ENCODE assay signal across 10 cellular contexts in the genomic region with DNA sequence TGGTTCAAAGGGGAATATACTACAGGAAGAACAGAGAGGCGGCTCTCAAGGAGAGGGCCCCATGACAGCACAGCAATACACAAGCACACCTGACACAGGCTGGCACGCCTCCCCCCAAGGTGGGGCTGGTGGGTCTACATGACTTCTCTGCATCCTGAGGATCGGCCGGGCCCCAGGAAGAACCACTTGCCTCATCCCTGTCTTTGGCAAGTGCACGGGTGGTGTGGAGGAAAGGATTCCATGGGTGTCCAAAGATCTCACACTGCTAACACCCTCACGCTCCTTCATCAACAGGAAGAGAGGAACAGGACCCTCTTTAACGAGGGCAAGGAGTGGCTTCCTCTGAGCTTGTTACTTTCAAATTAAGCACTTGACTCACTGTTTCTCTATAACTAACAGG. TPM values are rescaled to one million over a fixed set of nuclear protein-coding genes. Genes with fewer than 3 reads are reported as not detected.
DNase-seq lines count a peak whose midpoint lies in the region; ATAC-seq and TF ChIP-seq lines count a peak whose summit lies in the region.
"Had no signal": no experiment of that assay in that cellular context is flagged by ENCODE, and none has a peak within 500 bp of the region (broad histone marks: within the 10 kb centered on the region; RNA-seq: fewer than 3 reads in every experiment).

No MANE protein-coding gene starts in this region.

- H3K9me2 ChIP-seq in Loucy (replicated peaks; ENCODE audit: low read depth, low read length) (no peaks in the 10 kb centered on the region), GM23338 (ENCODE audit: insufficient read depth) (no peaks in the 10 kb centered on the region)

- H3K4me2 ChIP-seq in Loucy (ENCODE audit: low read depth, low read length, poor library complexity, severe bottlenecking) (peak overlapping the region; percentile 89), GM23338 (no peak overlapping the region)

- H3K79me2 ChIP-seq in Loucy (ENCODE audit: insufficient read depth, low read length) (peaks cover 43% of the 10 kb centered on the region), GM23338 (replicated peaks; ENCODE audit: insufficient read depth) (peaks cover 2% of the 10 kb centered on the region; the same call in 1 of the 2 replicates)

- H3K9me3 ChIP-seq in CD4-positive, alpha-beta memory T cell (ENCODE audit: control insufficient read depth in 1 of 2, low read length in 2 of 2): no peaks in the 10 kb centered on the region
- H3K9me3 ChIP-seq in Loucy (ENCODE audit: insufficient read depth, low read depth, low read length) (no peaks in the 10 kb centered on the region), psoas muscle (no peaks in the 10 kb centered on the region)
- H3K9me3 ChIP-seq: Caco-2 had no signal

- H3K9ac ChIP-seq in Loucy (ENCODE audit: low read depth, low read length, poor library complexity, severe bottlenecking): peak overlapping the region; percentile 82

- H3K27ac Mint-ChIP-seq in CD4-positive, alpha-beta memory T cell: peak overlapping the region; percentile 90 to 99 (median 98)
- H3K27ac Mint-ChIP-seq in GM23338: no peak overlapping the region
- H3K27ac Mint-ChIP-seq in Calu3 (ENCODE audit: unreplicated experiment): no peak overlapping the region
- no peak overlapping the region for H3K27ac Mint-ChIP-seq in progenitor cell of endocrine pancreas

- H2AFZ ChIP-seq in Loucy (ENCODE audit: low read length) (no peak overlapping the region), GM23338 (no peak overlapping the region)

- intact Hi-C loops in CD4-positive, alpha-beta memory T cell (cut with micrococcal nuclease): loop anchor here (2.0 kb wide), 2 partner anchors 30 to 128 kb away; partner anchors contain the start of gene MRPL51
- intact Hi-C loops in psoas muscle (cut with DNase I): loop anchor here in 1 of 2 donors (5.0 to 10.0 kb wide), 3 partner anchors 131 to 398 kb away; partner anchors contain the start of gene CD9
- intact Hi-C loops in Calu3 (cut with micrococcal nuclease; ENCODE audit: unreplicated experiment): no loop called here

- peaks cover 37% of the 10 kb centered on the region for H3K36me3 ChIP-seq in CD4-positive, alpha-beta memory T cell (ENCODE audit: insufficient read depth, low read length)
- H3K36me3 ChIP-seq in Loucy (ENCODE audit: insufficient read depth, low read length): peaks cover 19% of the 10 kb centered on the region; the same call in 1 of the 2 replicates
- H3K36me3 ChIP-seq in psoas muscle (ENCODE audit: insufficient read depth in 1 of 2, low read depth in 1 of 2): peaks cover 9 to 83% of the 10 kb centered on the region in 2 donors
- peaks cover 12% of the 10 kb centered on the region for H3K36me3 ChIP-seq in GM23338 (ENCODE audit: insufficient read depth)

- CTCF ChIA-PET in CD4-positive, alpha-beta memory T cell (lab: Charles Lee; ENCODE audit: partially characterized antibody): interaction anchor here (0.9 to 10.5 kb wide), 14 partner anchors 15 to 140 kb away, joined by 3 to 341 read pairs (median 8); partner anchors contain the start of genes CD27, GAPDH, MRPL51 and TAPBPL
- CTCF ChIA-PET in Calu3 (lab: Charles Lee): no interaction called here

- H3K4me3 ChIP-seq in CD4-positive, alpha-beta memory T cell (ENCODE audit: low read length in 2 of 2): peak overlapping the region; percentile 12 to 28
- H3K4me3 ChIP-seq in Loucy (ENCODE audit: low read length, poor library complexity, severe bottlenecking) (peak overlapping the region; percentile 74), psoas muscle (no peak overlapping the region), GM23338 (no peak overlapping the region)

- H3K4me3 Mint-ChIP-seq in CD4-positive, alpha-beta memory T cell: peak overlapping the region; percentile 53 to 89 (median 80)
- H3K4me3 Mint-ChIP-seq in GM23338: no peak overlapping the region
- H3K4me3 Mint-ChIP-seq in Calu3 (ENCODE audit: low read depth, unreplicated experiment): no peak overlapping the region
- H3K4me3 Mint-ChIP-seq in progenitor cell of endocrine pancreas (ENCODE audit: low read depth): no peak overlapping the region

- peaks cover 50 to 73% of the 10 kb centered on the region in 2 donors for H3K36me3 Mint-ChIP-seq in CD4-positive, alpha-beta memory T cell
- H3K36me3 Mint-ChIP-seq in GM23338 (ENCODE audit: low read depth): peaks cover 65% of the 10 kb centered on the region
- peaks cover 50% of the 10 kb centered on the region for H3K36me3 Mint-ChIP-seq in Calu3 (ENCODE audit: insufficient read depth, unreplicated experiment)
- peaks cover 3% of the 10 kb centered on the region for H3K36me3 Mint-ChIP-seq in progenitor cell of endocrine pancreas (ENCODE audit: insufficient read depth)

- 72 to 84% (median 75%) methylated on average over 7 of the region's 7 CpGs for WGBS in psoas muscle, 3 donors

- H3K4me1 ChIP-seq in CD4-positive, alpha-beta memory T cell (ENCODE audit: insufficient read depth, low read length): peaks cover 92% of the 10 kb centered on the region
- H3K4me1 ChIP-seq in Loucy (ENCODE audit: insufficient read depth, low read length, poor library complexity, severe bottlenecking): peaks cover 48% of the 10 kb centered on the region
- peaks cover 17% of the 10 kb centered on the region for H3K4me1 ChIP-seq in psoas muscle
- no peaks in the 10 kb centered on the region for H3K4me1 ChIP-seq in GM23338 (ENCODE audit: insufficient read depth)
- H3K4me1 ChIP-seq: Caco-2 had no signal

- peaks cover 71 to 97% (median 87%) of the 10 kb centered on the region in 4 donors for H3K4me1 Mint-ChIP-seq in CD4-positive, alpha-beta memory T cell
- H3K4me1 Mint-ChIP-seq in GM23338 (no peaks in the 10 kb centered on the region; the same call in 1 of the 3 replicates), Calu3 (ENCODE audit: low read depth, unreplicated experiment) (no peaks in the 10 kb centered on the region), progenitor cell of endocrine pancreas (ENCODE audit: low read depth) (no peaks in the 10 kb centered on the region)

- H3K27me3 Mint-ChIP-seq in CD4-positive, alpha-beta memory T cell: no peaks in the 10 kb centered on the region
- peaks cover 16% of the 10 kb centered on the region for H3K27me3 Mint-ChIP-seq in GM23338 (ENCODE audit: insufficient read depth, low read depth, poor library complexity)
- H3K27me3 Mint-ChIP-seq in Calu3 (ENCODE audit: unreplicated experiment): no peaks in the 10 kb centered on the region
- H3K27me3 Mint-ChIP-seq in progenitor cell of endocrine pancreas: peaks cover 12% of the 10 kb centered on the region

- no TSS peak for BruUV-seq in Calu3 (replicated peaks; lab: Mats Ljungman, UMichigan)

- H4K20me1 ChIP-seq in Loucy (ENCODE audit: insufficient read depth, low read length, poor library complexity, severe bottlenecking) (no peaks in the 10 kb centered on the region), GM23338 (replicated peaks; ENCODE audit: insufficient read depth) (no peaks in the 10 kb centered on the region)

- TF ChIP-seq CTCF in Loucy (conservative IDR thresholded peaks at IDR 0.05; ENCODE audit: low read length) (no peak), psoas muscle (IDR thresholded peaks at IDR 0.05) (no peak), GM23338 (conservative IDR thresholded peaks at IDR 0.05; ENCODE audit: low read depth in 2 of 2) (no peak), Calu3 (IDR thresholded peaks at IDR 0.05; ENCODE audit: unreplicated experiment) (no peak), progenitor cell of endocrine pancreas (IDR thresholded peaks at IDR 0.05; ENCODE audit: unreplicated experiment) (no peak)

- POLR2A ChIA-PET in CD4-positive, alpha-beta memory T cell (lab: Charles Lee; ENCODE audit: partially characterized antibody): interaction anchor here (0.7 to 10.7 kb wide), 13 partner anchors 7 to 496 kb away, joined by 3 to 728 read pairs (median 39); partner anchors contain the start of genes CD27, GAPDH, MRPL51 and NCAPD2

- H3K27ac ChIP-seq in CD4-positive, alpha-beta memory T cell (ENCODE audit: low read depth, low read length): peak overlapping the region; percentile 82
- H3K27ac ChIP-seq in caudate nucleus (ENCODE audit: low read depth, low read length): peak overlapping the region; percentile 28
- peak overlapping the region; percentile 0 for H3K27ac ChIP-seq in psoas muscle
- H3K27ac ChIP-seq in GM23338 (ENCODE audit: low read depth): no peak overlapping the region
- H3K27ac ChIP-seq: VCaP had no signal

- H3K27me3 ChIP-seq in CD4-positive, alpha-beta memory T cell (ENCODE audit: insufficient read depth, low read length): no peaks in the 10 kb centered on the region
- H3K27me3 ChIP-seq in Loucy (ENCODE audit: insufficient read depth, low read length, poor library complexity, severe bottlenecking): no peaks in the 10 kb centered on the region
- H3K27me3 ChIP-seq in psoas muscle (ENCODE audit: insufficient read depth in 3 of 3, low read length in 2 of 3): no peaks in the 10 kb centered on the region
- H3K27me3 ChIP-seq in GM23338 (ENCODE audit: insufficient read depth): no peaks in the 10 kb centered on the region

- H3F3A ChIP-seq in Loucy (ENCODE audit: low read depth): peaks cover 10% of the 10 kb centered on the region; the same call in 1 of the 2 replicates
- 0 out of 2 replicates have a peak, but pooled peaks cover 4% of the 10 kb centered on the region for H3F3A ChIP-seq in GM23338 (replicated peaks; ENCODE audit: low read depth)

- no peak for ATAC-seq in psoas muscle
- no peak for ATAC-seq in GM23338

- no peaks in the 10 kb centered on the region for H3K9me3 Mint-ChIP-seq in CD4-positive, alpha-beta memory T cell
- no peaks in the 10 kb centered on the region for H3K9me3 Mint-ChIP-seq in GM23338
- H3K9me3 Mint-ChIP-seq in Calu3 (ENCODE audit: low read depth, unreplicated experiment): no peaks in the 10 kb centered on the region
- H3K9me3 Mint-ChIP-seq in progenitor cell of endocrine pancreas (ENCODE audit: low read depth): no peaks in the 10 kb centered on the region

- peak in 3 of 5 donors; percentile 33 to 60 (median 45) for DNase-seq in CD4-positive, alpha-beta memory T cell
- DNase-seq in caudate nucleus (lab: John Stamatoyannopoulos, UW) (no peak), psoas muscle (no peak), GM23338 (ENCODE audit: low spot score) (no peak), Calu3 (no peak), progenitor cell of endocrine pancreas (ENCODE audit: low spot score, unreplicated experiment) (no peak)
- DNase-seq: NCI-H1694 treated with DMSO at 0.1 percent for 48 hours had no signal

RNA-seq across cellular contexts. Expression of gene VAMP1, which starts 7.3 kb away (rescaled TPM):
- total RNA-seq in CD4-positive, alpha-beta memory T cell: 100 to 1,000 TPM in 1 of 2 experiments, 10 to 100 TPM in 1; 97.7 to 101 TPM
- 10 to 100 TPM; 10.3 to 12.1 TPM for polyA plus RNA-seq in CD4-positive, alpha-beta memory T cell
- 1 to 10 TPM; 1.5 to 6.2 (median 3.2) TPM for total RNA-seq in psoas muscle
- 10 to 100 TPM in 1 of 3 donors, 1 to 10 TPM in 2; 1.9 to 16.9 (median 2.1) TPM for polyA plus RNA-seq in psoas muscle
- total RNA-seq in GM23338 (2014; rRNA removed; shearing (Covaris generic)): 13.9 and 18.3 TPM in 2 replicates
- 11.2 and 16.1 TPM in 2 replicates for polyA plus RNA-seq in GM23338 (2016; fragmentation: Nextera tagmentation; extraction: Ambion mirVana)
- 5.0 and 7.4 TPM in 2 replicates for total RNA-seq in Calu3 (2022)
- total RNA-seq in progenitor cell of endocrine pancreas: 3.6 and 5.5 TPM in 2 replicates

RNA-seq across cellular contexts. Expression of gene TAPBPL, which starts 11.4 kb away (rescaled TPM):
- total RNA-seq in CD4-positive, alpha-beta memory T cell: 10 to 100 TPM; 66.4 to 66.9 TPM
- polyA plus RNA-seq in CD4-positive, alpha-beta memory T cell: 100 to 1,000 TPM; 102 to 116 TPM
- total RNA-seq in psoas muscle (10 to 100 TPM in 1 of 4 donors, 1 to 10 TPM in 3; 6.4 to 11.3 (median 8.4) TPM), Calu3 (2022) (28.0 and 32.7 TPM in 2 replicates), progenitor cell of endocrine pancreas (2.4 TPM in 2 replicates)
- polyA plus RNA-seq in psoas muscle (1 to 10 TPM; 4.6 to 8.4 (median 4.9) TPM), GM23338 (2016; fragmentation: Nextera tagmentation; extraction: Ambion mirVana) (0.52 and 0.65 TPM in 2 replicates)
- total RNA-seq in GM23338 (2014; rRNA removed; shearing (Covaris generic)): 0.59 and 0.66 TPM in 2 replicates

RNA-seq across cellular contexts. Expression of gene CD27, which starts 18.5 kb away (rescaled TPM):
- 100 to 1,000 TPM; 117 to 124 TPM for total RNA-seq in CD4-positive, alpha-beta memory T cell
- polyA plus RNA-seq in CD4-positive, alpha-beta memory T cell: 100 to 1,000 TPM; 343 to 402 TPM
- total RNA-seq in psoas muscle: under 1 TPM in 2 of 4 donors, not detected in 2; 0.28 to 0.29 TPM
- polyA plus RNA-seq in psoas muscle: under 1 TPM in 1 of 3 donors, not detected in 2; 0.10 TPM
- total RNA-seq in GM23338 (2014; rRNA removed; shearing (Covaris generic)): not detected in 2 replicates
- 0.49 and 0.53 TPM in 2 replicates for polyA plus RNA-seq in GM23338 (2016; fragmentation: Nextera tagmentation; extraction: Ambion mirVana)
- total RNA-seq in Calu3 (2022): not detected in 2 replicates
- not detected in 2 replicates for total RNA-seq in progenitor cell of endocrine pancreas
- total RNA-seq: Caco-2 had no signal

RNA-seq across cellular contexts. Expression of gene MRPL51, which starts 29.9 kb away (rescaled TPM):
- total RNA-seq in CD4-positive, alpha-beta memory T cell: 10 to 100 TPM; 85.1 to 89.2 TPM
- 100 to 1,000 TPM; 199 to 205 TPM for polyA plus RNA-seq in CD4-positive, alpha-beta memory T cell
- 100 to 1,000 TPM; 202 to 250 (median 227) TPM for total RNA-seq in psoas muscle
- 100 to 1,000 TPM; 153 to 217 (median 180) TPM for polyA plus RNA-seq in psoas muscle
- 75.1 and 93.9 TPM in 2 replicates for total RNA-seq in GM23338 (2014; rRNA removed; shearing (Covaris generic))
- 432 and 463 TPM in 2 replicates for polyA plus RNA-seq in GM23338 (2016; fragmentation: Nextera tagmentation; extraction: Ambion mirVana)
- 213 and 220 TPM in 2 replicates for total RNA-seq in Calu3 (2022)
- total RNA-seq in progenitor cell of endocrine pancreas: 279 and 297 TPM in 2 replicates

RNA-seq across cellular contexts. Expression of gene NCAPD2, which starts 30.7 kb away (rescaled TPM):
- 10 to 100 TPM; 38.1 to 39.8 TPM for total RNA-seq in CD4-positive, alpha-beta memory T cell
- 10 to 100 TPM; 15.7 to 29.0 TPM for polyA plus RNA-seq in CD4-positive, alpha-beta memory T cell
- 10 to 100 TPM; 10.1 to 13.4 (median 11.2) TPM for total RNA-seq in psoas muscle
- 1 to 10 TPM; 3.9 to 9.5 (median 5.9) TPM for polyA plus RNA-seq in psoas muscle
- 217 and 389 TPM in 2 replicates for total RNA-seq in GM23338 (2014; rRNA removed; shearing (Covaris generic))
- polyA plus RNA-seq in GM23338 (2016; fragmentation: Nextera tagmentation; extraction: Ambion mirVana): 32.7 and 34.2 TPM in 2 replicates
- total RNA-seq in Calu3 (2022): 78.0 and 94.7 TPM in 2 replicates
- 97.4 and 99.1 TPM in 2 replicates for total RNA-seq in progenitor cell of endocrine pancreas

Comparison
In these comparisons a context has a peak if more than half of its experiments do, and no peak if none do; other contexts are left out.
1. DNase-seq: peak in CD4-positive, alpha-beta memory T cell (3 of 5); none in caudate nucleus (0 of 61), psoas muscle (0 of 2), GM23338 (single experiment), Calu3 (single experiment) and progenitor cell of endocrine pancreas (single experiment).
2. H3K4me3 ChIP-seq: peak in CD4-positive, alpha-beta memory T cell (2 of 2) and Loucy (single experiment); none in psoas muscle (single experiment) and GM23338 (single experiment).
3. H3K27ac Mint-ChIP-seq: peak in CD4-positive, alpha-beta memory T cell (7 of 7); none in GM23338 (single experiment), Calu3 (single experiment) and progenitor cell of endocrine pancreas (single experiment).
4. H3K4me3 Mint-ChIP-seq: peak in CD4-positive, alpha-beta memory T cell (8 of 8); none in GM23338 (single experiment), Calu3 (single experiment) and progenitor cell of endocrine pancreas (single experiment).
5. RNA of gene CD27, which starts 18.5 kb away (total RNA-seq): 117 to 124 TPM in CD4-positive, alpha-beta memory T cell; 0.28 to 0.29 TPM in psoas muscle, not detected in progenitor cell of endocrine pancreas, not detected in GM23338 and not detected in Calu3; every median in the first group is over 10 times any median in the second.